Comparison of ENCODE assay signal across 9 cellular contexts in genomic region chr9:125750656-125751035, GRCh38. TPM values are rescaled to one million over a fixed set of nuclear protein-coding genes. Genes with fewer than 3 reads are reported as not detected.
DNase-seq lines count a peak whose midpoint lies in the region; ATAC-seq, FAIRE-seq and TF ChIP-seq lines count a peak whose summit lies in the region.
"Had no signal": no experiment of that assay in that cellular context is flagged by ENCODE, and none has a peak within 500 bp of the region (broad histone marks: within the 10 kb centered on the region; RNA-seq: fewer than 3 reads in every experiment).

No MANE protein-coding gene starts in this region.

- TF ChIP-seq CTCF in GM06990 (IDR thresholded peaks at IDR 0.05; ENCODE audit: insufficient read depth, low read length, poor library complexity, severe bottlenecking) (no peak), Loucy (conservative IDR thresholded peaks at IDR 0.05; ENCODE audit: low read length) (no peak), GM12878 (IDR thresholded peaks at IDR 0.05 in 2 of 3, conservative IDR thresholded peaks at IDR 0.05 in 1 of 3; ENCODE audit: control insufficient read depth in 2 of 3, extremely low read depth in 1 of 3, insufficient read depth in 1 of 3, low read depth in 3 of 3, low read length in 3 of 3) (no peak), GM13977 (IDR thresholded peaks at IDR 0.05; ENCODE audit: extremely low read depth, insufficient read depth, missing control alignments) (no peak)

- H2AFZ ChIP-seq in Loucy (ENCODE audit: low read length), result no peak overlapping the region
- H2AFZ ChIP-seq in GM12878 (ENCODE audit: control insufficient read depth, low read depth, low read length), result no peak overlapping the region
- no peak overlapping the region for H2AFZ ChIP-seq in Karpas-422 (ENCODE audit: low read length)

- CTCF ChIA-PET in GM12878 (lab: Yijun Ruan, JAX), result interaction anchor here (1.1 to 2.4 kb wide), 8 partner anchors 9 to 343 kb away, joined by 3 to 15 read pairs (median 6); no protein-coding TSS in a partner anchor

- no peak for DNase-seq in GM06990 (ENCODE audit: extremely low read depth, insufficient read length)
- DNase-seq in GM12878 (ENCODE audit: low read depth, low spot score), result no peak
- no peak for DNase-seq in GM13977 (ENCODE audit: low spot score)
- DNase-seq in Karpas-422, result no peak
- DNase-seq: NCI-H526 had no signal

- H3K27ac ChIP-seq in GM12878 (ENCODE audit: control insufficient read depth, insufficient read depth), result peak overlapping the region; percentile 89
- H3K27ac ChIP-seq in muscle layer of colon (ENCODE audit: low read depth, low read length), result peak overlapping the region; percentile 48
- H3K27ac ChIP-seq in Karpas-422 (ENCODE audit: low read length), result no peak overlapping the region

- RAD21 ChIA-PET in GM12878 (lab: Charles Lee; ENCODE audit: unreplicated experiment), result interaction anchor here (0.7 to 4.4 kb wide), 18 partner anchors 9 to 509 kb away, joined by 3 to 35 read pairs (median 4); partner anchors contain the start of genes HSPA5 and MAPKAP1

- peaks cover 7% of the 10 kb centered on the region; the same call in 1 of the 2 replicates for H3F3A ChIP-seq in Loucy (ENCODE audit: low read depth)

- H3K9me3 ChIP-seq in Loucy (ENCODE audit: insufficient read depth, low read depth, low read length), result no peaks in the 10 kb centered on the region
- H3K9me3 ChIP-seq in GM12878 (replicated peaks; ENCODE audit: control insufficient read depth, insufficient read depth, low read length), result no peaks in the 10 kb centered on the region
- no peaks in the 10 kb centered on the region for H3K9me3 ChIP-seq in muscle layer of colon (ENCODE audit: low read length)
- H3K9me3 ChIP-seq in Karpas-422 (ENCODE audit: low read length), result no peaks in the 10 kb centered on the region

- no TSS peak for BruUV-seq in GM12878 (replicated peaks; lab: Mats Ljungman, UMichigan)

- TF ChIP-seq EP300 in GM12878 (IDR thresholded peaks at IDR 0.05; ENCODE audit: borderline replicate concordance in 1 of 2, control insufficient read depth in 1 of 2, low read depth in 2 of 2, low read length in 2 of 2), result no peak

- H4K20me1 ChIP-seq in Loucy (ENCODE audit: insufficient read depth, low read length, poor library complexity, severe bottlenecking), result peaks cover 75% of the 10 kb centered on the region
- no peaks in the 10 kb centered on the region for H4K20me1 ChIP-seq in GM12878 (ENCODE audit: control insufficient read depth, insufficient read depth)
- peaks cover 9% of the 10 kb centered on the region; the same call in 1 of the 2 replicates for H4K20me1 ChIP-seq in Karpas-422 (ENCODE audit: insufficient read depth, low read depth, low read length)

- in situ Hi-C loops in GM12878 (cut with MboI), result loop anchor here (5.0 kb wide), 1 partner anchor 98 kb away; no protein-coding TSS in a partner anchor
- in situ Hi-C loops in GM13977 (cut with MboI; ENCODE audit: low pct_unique_long_range_greater_than_20kb, low sequenced_read_pairs, unreplicated experiment), result no loop called here

- SMC1A ChIA-PET in GM12878 (lab: Charles Lee; ENCODE audit: uncharacterized antibody, unreplicated experiment), result interaction anchor here (0.8 to 4.0 kb wide), 20 partner anchors 9 to 192 kb away, joined by 3 to 34 read pairs (median 5); no protein-coding TSS in a partner anchor

- H3K9ac ChIP-seq in Loucy (ENCODE audit: low read depth, low read length, poor library complexity, severe bottlenecking), result peak overlapping the region; percentile 91
- peak overlapping the region; percentile 90 for H3K9ac ChIP-seq in GM12878 (ENCODE audit: control insufficient read depth, insufficient read depth, low read length)
- H3K9ac ChIP-seq in muscle layer of colon (ENCODE audit: low read length), result peak overlapping the region; percentile 68
- no peak overlapping the region for H3K9ac ChIP-seq in Karpas-422 (ENCODE audit: low read length)

- POLR2A ChIA-PET in GM12878 (lab: Charles Lee), result interaction anchor here (0.7 to 2.4 kb wide), 9 partner anchors 8 to 161 kb away, joined by 3 to 21 read pairs (median 4); partner anchors contain the start of gene MAPKAP1

- no peak for TF ChIP-seq RAD21 in GM12878 (IDR thresholded peaks at IDR 0.05; ENCODE audit: insufficient read depth, low read depth, low read length)

- H3K9me2 ChIP-seq in Loucy (replicated peaks; ENCODE audit: low read depth, low read length) (no peaks in the 10 kb centered on the region), Karpas-422 (replicated peaks; ENCODE audit: insufficient read depth, low read length) (no peaks in the 10 kb centered on the region)

- H3K4me2 ChIP-seq in Loucy (ENCODE audit: low read depth, low read length, poor library complexity, severe bottlenecking), result peak overlapping the region; percentile 84
- peak overlapping the region; percentile 71; the same call in 1 of the 2 replicates for H3K4me2 ChIP-seq in GM12878 (ENCODE audit: control insufficient read depth, insufficient read depth)
- H3K4me2 ChIP-seq in Karpas-422 (ENCODE audit: low read depth, low read length, poor library complexity, severe bottlenecking), result no peak overlapping the region

- WGBS in GM12878 (ENCODE audit: insufficient coverage, insufficient replicate concordance, low lambda C conversion rate, missing lambda C conversion rate), result 73% methylated on average over 6 of the region's 6 CpGs

- H3K36me3 ChIP-seq in GM06990 (ENCODE audit: control insufficient read depth, insufficient read depth, low read length), result no peaks in the 10 kb centered on the region; the same call in 1 of the 2 replicates
- H3K36me3 ChIP-seq in Loucy (ENCODE audit: insufficient read depth, low read length), result no peaks in the 10 kb centered on the region
- H3K36me3 ChIP-seq in GM12878 (ENCODE audit: control insufficient read depth in 2 of 2, insufficient read depth in 2 of 2, low read length in 1 of 2), result no peaks in the 10 kb centered on the region
- H3K36me3 ChIP-seq in muscle layer of colon (ENCODE audit: insufficient read depth, low read length), result no peaks in the 10 kb centered on the region
- no peaks in the 10 kb centered on the region for H3K36me3 ChIP-seq in Karpas-422 (ENCODE audit: insufficient read depth, low read length)

- H3K27me3 ChIP-seq in GM06990 (replicated peaks; ENCODE audit: control insufficient read depth, insufficient read depth, low read length) (no peaks in the 10 kb centered on the region), Loucy (ENCODE audit: insufficient read depth, low read length, poor library complexity, severe bottlenecking) (no peaks in the 10 kb centered on the region), GM12878 (replicated peaks in 1 of 2; ENCODE audit: control insufficient read depth in 2 of 2, insufficient read depth in 2 of 2, low read length in 1 of 2) (no peaks in the 10 kb centered on the region), muscle layer of colon (ENCODE audit: control insufficient read depth in 1 of 2, insufficient read depth in 2 of 2, low read length in 2 of 2) (no peaks in the 10 kb centered on the region), Karpas-422 (ENCODE audit: low read length) (no peaks in the 10 kb centered on the region)

- FAIRE-seq in GM12878 (lab: Jason Lieb, UNC), result no peak

- H3K4me1 ChIP-seq in Loucy (ENCODE audit: insufficient read depth, low read length, poor library complexity, severe bottlenecking) (peaks cover 63% of the 10 kb centered on the region), GM12878 (ENCODE audit: control insufficient read depth, insufficient read depth, low read length) (peaks cover 3% of the 10 kb centered on the region), muscle layer of colon (ENCODE audit: insufficient read depth, low read length) (peaks cover 23% of the 10 kb centered on the region), Karpas-422 (ENCODE audit: low read length) (peaks cover 30% of the 10 kb centered on the region)

- H3K79me2 ChIP-seq in Loucy (ENCODE audit: insufficient read depth, low read length) (peaks cover 85% of the 10 kb centered on the region), GM12878 (ENCODE audit: control insufficient read depth, insufficient read depth, low read length) (peaks cover 82% of the 10 kb centered on the region), Karpas-422 (ENCODE audit: low read length) (no peaks in the 10 kb centered on the region)

- peak overlapping the region; percentile 19; the same call in 1 of the 2 replicates for H3K4me3 ChIP-seq in GM06990 (replicated peaks; ENCODE audit: low read depth, low read length)
- peak overlapping the region; percentile 79 for H3K4me3 ChIP-seq in Loucy (ENCODE audit: low read length, poor library complexity, severe bottlenecking)
- peak overlapping the region; percentile 98 for H3K4me3 ChIP-seq in GM12878
- peak overlapping the region; percentile 1 to 96 for H3K4me3 ChIP-seq in muscle layer of colon (ENCODE audit: low read depth in 1 of 2, low read length in 2 of 2)
- H3K4me3 ChIP-seq in Karpas-422 (ENCODE audit: low read length), result no peak overlapping the region

- intact Hi-C loops in GM12878 (cut with micrococcal nuclease; ENCODE audit: unreplicated experiment), result loop anchor here (5.0 kb wide), 1 partner anchor 98 kb away; no protein-coding TSS in a partner anchor

- no peak for TF ChIP-seq POLR2A in GM12878 (IDR thresholded peaks at IDR 0.05; ENCODE audit: low read depth, low read length)

- peak; percentile 16 for ATAC-seq in GM12878
- ATAC-seq in activated CD4-positive, CD25-positive, alpha-beta regulatory T cell treated with anti-CD3 and anti-CD28 coated beads, Interleukin-2, amount 50 U/mL, for 24 hours, result no peak
- ATAC-seq in HG03439 (IDR thresholded peaks at IDR 0.05; ENCODE audit: unreplicated experiment), result no peak

RNA-seq across cellular contexts. Expression of gene PBX3, which starts 3.5 kb away (rescaled TPM):
- total RNA-seq in GM12878 (2013; cell fraction: nucleolus; rRNA removed), result 530 and 531 TPM in 2 replicates
- total RNA-seq in GM12878 (2014; rRNA removed) (22.9 and 24.5 TPM in 2 replicates), GM12878 (2014; rRNA removed; fragmentation: Illumina TruSeq; extraction: Trizol) (21.3 and 23.3 TPM in 2 replicates), GM12878 (2021) (33.4 and 34.6 TPM in 2 replicates)
- polyA plus RNA-seq in GM12878 (2011; ENCODE audit: low read depth), result 20.7 TPM
- polyA plus RNA-seq in GM12878 (2011; rRNA removed) (146 and 184 TPM in 2 replicates), GM12878 (2014; fragmentation: Illumina TruSeq; extraction: Trizol) (21.5 and 26.9 TPM in 2 replicates), GM12878 (2014; fragmentation: Nextera tagmentation; extraction: Ambion mirVana) (1 to 10 TPM; 6.7 to 9.1 TPM), GM12878 (2014; rRNA removed) (27.6 and 38.2 TPM in 2 replicates), GM12878 (2016; fragmentation: Nextera tagmentation; extraction: Ambion mirVana) (10 to 100 TPM in 1 of 2 experiments, 1 to 10 TPM in 1; 9.5 to 13.3 TPM)
- polyA plus RNA-seq in GM12878 (2011; cell fraction: cytosol; rRNA removed), result 71.8 and 77.9 TPM in 2 replicates
- polyA plus RNA-seq in GM12878 (2011; cell fraction: nucleus; rRNA removed), result 159 and 168 TPM in 2 replicates
- 26.8 and 29.0 TPM in 2 replicates for polyA plus RNA-seq in GM12878 (2012)
- polyA minus RNA-seq in GM12878 (2011; rRNA and poly(A)+ RNA removed), result 168 and 196 TPM in 2 replicates
- 48.8 and 54.7 TPM in 2 replicates for polyA minus RNA-seq in GM12878 (2011; cell fraction: cytosol; rRNA and poly(A)+ RNA removed)
- 771 and 1,558 TPM in 2 replicates for polyA minus RNA-seq in GM12878 (2011; cell fraction: nucleus; rRNA and poly(A)+ RNA removed)
- total RNA-seq in Karpas-422 (2014; rRNA removed; shearing (Covaris generic); ENCODE audit: low replicate concordance), result 8.8 TPM in 2 replicates

RNA-seq across cellular contexts. Expression of gene MAPKAP1, which starts 43.6 kb away (rescaled TPM):
- 256 and 276 TPM in 2 replicates for total RNA-seq in GM12878 (2013; cell fraction: nucleolus; rRNA removed)
- 106 and 126 TPM in 2 replicates for total RNA-seq in GM12878 (2014; rRNA removed)
- total RNA-seq in GM12878 (2014; rRNA removed; fragmentation: Illumina TruSeq; extraction: Trizol), result 78.0 and 83.0 TPM in 2 replicates
- 98.0 and 107 TPM in 2 replicates for total RNA-seq in GM12878 (2021)
- polyA plus RNA-seq in GM12878 (2011; ENCODE audit: low read depth), result 45.0 TPM
- 159 and 188 TPM in 2 replicates for polyA plus RNA-seq in GM12878 (2011; rRNA removed)
- 130 and 173 TPM in 2 replicates for polyA plus RNA-seq in GM12878 (2011; cell fraction: cytosol; rRNA removed)
- polyA plus RNA-seq in GM12878 (2011; cell fraction: nucleus; rRNA removed), result 145 and 148 TPM in 2 replicates
- polyA plus RNA-seq in GM12878 (2012), result 56.7 and 64.6 TPM in 2 replicates
- polyA plus RNA-seq in GM12878 (2014; fragmentation: Illumina TruSeq; extraction: Trizol), result 111 and 113 TPM in 2 replicates
- 10 to 100 TPM in 1 of 2 experiments, 1 to 10 TPM in 1; 5.1 to 11.7 TPM for polyA plus RNA-seq in GM12878 (2014; fragmentation: Nextera tagmentation; extraction: Ambion mirVana)
- polyA plus RNA-seq in GM12878 (2014; rRNA removed), result 94.5 and 109 TPM in 2 replicates
- 100 to 1,000 TPM; 102 to 111 TPM for polyA plus RNA-seq in GM12878 (2016; fragmentation: Nextera tagmentation; extraction: Ambion mirVana)
- polyA minus RNA-seq in GM12878 (2011; rRNA and poly(A)+ RNA removed), result 175 and 230 TPM in 2 replicates
- polyA minus RNA-seq in GM12878 (2011; cell fraction: cytosol; rRNA and poly(A)+ RNA removed), result 27.7 and 30.5 TPM in 2 replicates
- polyA minus RNA-seq in GM12878 (2011; cell fraction: nucleus; rRNA and poly(A)+ RNA removed), result 143 and 252 TPM in 2 replicates
- 62.8 and 85.1 TPM in 2 replicates for total RNA-seq in Karpas-422 (2014; rRNA removed; shearing (Covaris generic); ENCODE audit: low replicate concordance)
